Comparison of ENCODE assay signal across 8 cellular contexts in genomic region chr2:111705711-111706323, GRCh38.
A peak's percentile ranks its signal among the peaks of the same experiment; 100 is the strongest.
DNase-seq lines count a peak whose midpoint lies in the region; ATAC-seq and TF ChIP-seq lines count a peak whose summit lies in the region.

No MANE protein-coding gene starts in this region.

- peak overlapping the region; percentile 75 for H3K27ac Mint-ChIP-seq in activated CD4-positive, alpha-beta memory T cell treated with anti-CD3 and anti-CD28 coated beads, Interleukin-2, amount 10 ng/mL, durations not matched to agents 7 days and 5 days

- no peaks in the 10 kb centered on the region for H3K9me3 Mint-ChIP-seq in activated CD4-positive, alpha-beta memory T cell treated with anti-CD3 and anti-CD28 coated beads, Interleukin-2, amount 10 ng/mL, durations not matched to agents 7 days and 5 days

- DNase-seq in 8988T (peak; percentile 51), NCI-H2107 treated with DMSO at 0.1 percent for 48 hours (lab: John Stamatoyannopoulos, UW; ENCODE audit: unreplicated experiment) (peak; percentile 92), fibroblast of villous mesenchyme (ENCODE audit: low read depth) (peak; percentile 83), NCI-H1436 treated with DMSO at 0.1 percent for 48 hours (lab: John Stamatoyannopoulos, UW) (no peak)
- peak; percentile 69 for DNase-seq in activated CD4-positive, alpha-beta memory T cell treated with anti-CD3 and anti-CD28 coated beads, Interleukin-2, amount 10 ng/mL, durations not matched to agents 7 days and 5 days
- peak; percentile 54 to 62 (median 59) for DNase-seq in stimulated activated CD4-positive, alpha-beta T cell treated with anti-CD3 and anti-CD28 coated beads, Interleukin-12 subunit alpha, Interleukin-12 subunit beta, amount 100 ng/mL, for 48 hours (ENCODE audit: low read depth in 2 of 3, low spot score in 1 of 3)

- CTCF ChIA-PET in activated CD4-positive, alpha-beta memory T cell treated with anti-CD3 and anti-CD28 coated beads, Interleukin-2, amount 10 ng/mL, durations not matched to agents 7 days and 5 days (lab: Charles Lee) = no interaction called here

- H3K4me3 ChIP-seq in fibroblast of villous mesenchyme (ENCODE audit: low read depth, low read length) = no peak overlapping the region

- no peaks in the 10 kb centered on the region for H3K36me3 Mint-ChIP-seq in activated CD4-positive, alpha-beta memory T cell treated with anti-CD3 and anti-CD28 coated beads, Interleukin-2, amount 10 ng/mL, durations not matched to agents 7 days and 5 days (ENCODE audit: low read depth)

- POLR2A ChIA-PET in activated CD4-positive, alpha-beta memory T cell treated with anti-CD3 and anti-CD28 coated beads, Interleukin-2, amount 10 ng/mL, durations not matched to agents 7 days and 5 days (lab: Charles Lee) = interaction anchor here (0.5 to 1.5 kb wide), 4 partner anchors 17 to 79 kb away, joined by 3 to 4 read pairs (median 3); no protein-coding TSS in a partner anchor

- no peak for TF ChIP-seq CTCF in fibroblast of villous mesenchyme (IDR thresholded peaks at IDR 0.05; ENCODE audit: insufficient read depth, low read depth, low read length)

- ATAC-seq in GM18858 (IDR thresholded peaks at IDR 0.05; ENCODE audit: unreplicated experiment) (peak; percentile 84), HG02973 (IDR thresholded peaks at IDR 0.05; ENCODE audit: unreplicated experiment) (peak; percentile 73)

- no peak overlapping the region for H3K4me3 Mint-ChIP-seq in activated CD4-positive, alpha-beta memory T cell treated with anti-CD3 and anti-CD28 coated beads, Interleukin-2, amount 10 ng/mL, durations not matched to agents 7 days and 5 days

- H3K27me3 Mint-ChIP-seq in activated CD4-positive, alpha-beta memory T cell treated with anti-CD3 and anti-CD28 coated beads, Interleukin-2, amount 10 ng/mL, durations not matched to agents 7 days and 5 days = peaks cover 6% of the 10 kb centered on the region

- H3K4me1 Mint-ChIP-seq in activated CD4-positive, alpha-beta memory T cell treated with anti-CD3 and anti-CD28 coated beads, Interleukin-2, amount 10 ng/mL, durations not matched to agents 7 days and 5 days = peaks cover 57% of the 10 kb centered on the region
